In genomic region chr16:58733671-58734458, GRCh38 we compare ENCODE assay signal across 1 cellular context.
TF ChIP-seq lines count a peak whose summit lies in the region.

Gene GOT2, minus strand, starts transcription at chr16:58734316. Its CDS starts 88 bp downstream, at chr16:58734228.

TF ChIP-seq in HEK293, 187 proteins besides CTCF, POLR2A, EP300 and RAD21 (continued from another document and continues in another):
- TF ChIP-seq ZNF639 (tag by site-specific recombination; IDR thresholded peaks at IDR 0.05) (0 out of 2 replicates have a peak, but pooled peaks have one; percentile 51), ZNF157 (tag by site-specific recombination; IDR thresholded peaks at IDR 0.05) (no peak), ZNF416 (tag by site-specific recombination; IDR thresholded peaks at IDR 0.05) (no peak), ZNF747 (tag by site-specific recombination; IDR thresholded peaks at IDR 0.05) (no peak), ZBTB26 (tag by site-specific recombination; optimal IDR thresholded peaks at IDR 0.05) (peak; percentile 42), ZNF138 (tag by site-specific recombination; IDR thresholded peaks at IDR 0.05; ENCODE audit: borderline replicate concordance) (no peak), RBAK (tag by site-specific recombination; IDR thresholded peaks at IDR 0.05) (no peak), GLIS1 (tag by site-specific recombination; IDR thresholded peaks at IDR 0.05) (peak; percentile 73), ZNF791 (tag by site-specific recombination; IDR thresholded peaks at IDR 0.05) (no peak), ZNF792 (tag by site-specific recombination; IDR thresholded peaks at IDR 0.05) (no peak), ZEB2 (tag by site-specific recombination; IDR thresholded peaks at IDR 0.05) (peak; percentile 83), ZNF529 (tag by site-specific recombination; IDR thresholded peaks at IDR 0.05; ENCODE audit: insufficient replicate concordance) (no peak), ZNF335 (tag by site-specific recombination; conservative IDR thresholded peaks at IDR 0.05) (peak; percentile 89), ZNF501 (tag by site-specific recombination; IDR thresholded peaks at IDR 0.05) (peak; percentile 70; the same call in 1 of the 2 replicates), ZNF623 (tag by site-specific recombination; IDR thresholded peaks at IDR 0.05) (peak; percentile 49), ZNF132 (tag by site-specific recombination; IDR thresholded peaks at IDR 0.05; ENCODE audit: borderline replicate concordance) (no peak), ZNF544 (tag by site-specific recombination; IDR thresholded peaks at IDR 0.05) (no peak), GLIS2 (tag by site-specific recombination; IDR thresholded peaks at IDR 0.05) (no peak), ZBTB21 (tag by site-specific recombination; IDR thresholded peaks at IDR 0.05) (peak; percentile 40; the same call in 1 of the 2 replicates), ZNF580 (tag by site-specific recombination; IDR thresholded peaks at IDR 0.05) (no peak; the same call in 1 of the 2 replicates), BCL11B (tag by site-specific recombination; IDR thresholded peaks at IDR 0.05; ENCODE audit: low read depth) (no peak), TCF7L2 (IDR thresholded peaks at IDR 0.05; ENCODE audit: borderline replicate concordance, low read depth, low read length) (no peak), FEZF1 (tag by site-specific recombination; IDR thresholded peaks at IDR 0.05) (no peak; the same call in 1 of the 2 replicates), ZNF324 (tag by site-specific recombination; IDR thresholded peaks at IDR 0.05) (peak; percentile 71; the same call in 1 of the 2 replicates), ZNF146 (tag by site-specific recombination; IDR thresholded peaks at IDR 0.05) (no peak), ZNF785 (tag by site-specific recombination; IDR thresholded peaks at IDR 0.05) (no peak; the same call in 1 of the 2 replicates), ZNF394 (tag by site-specific recombination; IDR thresholded peaks at IDR 0.05; ENCODE audit: borderline replicate concordance) (no peak), SALL2 (tag by site-specific recombination; IDR thresholded peaks at IDR 0.05; ENCODE audit: borderline replicate concordance) (no peak), ZNF610 (tag by site-specific recombination; IDR thresholded peaks at IDR 0.05; ENCODE audit: borderline replicate concordance) (peak; percentile 48; the same call in 1 of the 2 replicates), ZNF701 (tag by site-specific recombination; IDR thresholded peaks at IDR 0.05) (no peak), ZBTB10 (tag by site-specific recombination; IDR thresholded peaks at IDR 0.05) (peak; percentile 63; the same call in 1 of the 2 replicates), KLF10 (tag by site-specific recombination; IDR thresholded peaks at IDR 0.05) (no peak), BCL6B (tag by site-specific recombination; IDR thresholded peaks at IDR 0.05) (no peak), ZNF280D (tag by site-specific recombination; IDR thresholded peaks at IDR 0.05) (no peak), ZFP41 (tag by site-specific recombination; IDR thresholded peaks at IDR 0.05; ENCODE audit: borderline replicate concordance) (no peak)
- TF ChIP-seq, protein P1, sequence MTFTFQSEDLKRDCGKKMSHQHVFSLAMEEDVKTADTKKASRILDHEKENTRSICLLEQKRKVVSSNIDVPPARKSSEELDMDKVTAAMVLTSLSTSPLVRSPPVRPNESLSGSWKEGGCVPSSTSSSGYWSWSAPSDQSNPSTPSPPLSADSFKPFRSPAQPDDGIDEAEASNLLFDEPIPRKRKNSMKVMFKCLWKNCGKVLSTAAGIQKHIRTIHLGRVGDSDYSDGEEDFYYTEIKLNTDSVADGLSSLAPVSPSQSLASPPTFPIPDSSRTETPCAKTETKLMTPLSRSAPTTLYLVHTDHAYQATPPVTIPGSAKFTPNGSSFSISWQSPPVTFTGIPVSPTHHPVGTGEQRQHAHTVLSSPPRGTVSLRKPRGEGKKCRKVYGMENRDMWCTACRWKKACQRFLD (tag by site-specific recombination; IDR thresholded peaks at IDR 0.05): no peak
- TF ChIP-seq, protein P2, sequence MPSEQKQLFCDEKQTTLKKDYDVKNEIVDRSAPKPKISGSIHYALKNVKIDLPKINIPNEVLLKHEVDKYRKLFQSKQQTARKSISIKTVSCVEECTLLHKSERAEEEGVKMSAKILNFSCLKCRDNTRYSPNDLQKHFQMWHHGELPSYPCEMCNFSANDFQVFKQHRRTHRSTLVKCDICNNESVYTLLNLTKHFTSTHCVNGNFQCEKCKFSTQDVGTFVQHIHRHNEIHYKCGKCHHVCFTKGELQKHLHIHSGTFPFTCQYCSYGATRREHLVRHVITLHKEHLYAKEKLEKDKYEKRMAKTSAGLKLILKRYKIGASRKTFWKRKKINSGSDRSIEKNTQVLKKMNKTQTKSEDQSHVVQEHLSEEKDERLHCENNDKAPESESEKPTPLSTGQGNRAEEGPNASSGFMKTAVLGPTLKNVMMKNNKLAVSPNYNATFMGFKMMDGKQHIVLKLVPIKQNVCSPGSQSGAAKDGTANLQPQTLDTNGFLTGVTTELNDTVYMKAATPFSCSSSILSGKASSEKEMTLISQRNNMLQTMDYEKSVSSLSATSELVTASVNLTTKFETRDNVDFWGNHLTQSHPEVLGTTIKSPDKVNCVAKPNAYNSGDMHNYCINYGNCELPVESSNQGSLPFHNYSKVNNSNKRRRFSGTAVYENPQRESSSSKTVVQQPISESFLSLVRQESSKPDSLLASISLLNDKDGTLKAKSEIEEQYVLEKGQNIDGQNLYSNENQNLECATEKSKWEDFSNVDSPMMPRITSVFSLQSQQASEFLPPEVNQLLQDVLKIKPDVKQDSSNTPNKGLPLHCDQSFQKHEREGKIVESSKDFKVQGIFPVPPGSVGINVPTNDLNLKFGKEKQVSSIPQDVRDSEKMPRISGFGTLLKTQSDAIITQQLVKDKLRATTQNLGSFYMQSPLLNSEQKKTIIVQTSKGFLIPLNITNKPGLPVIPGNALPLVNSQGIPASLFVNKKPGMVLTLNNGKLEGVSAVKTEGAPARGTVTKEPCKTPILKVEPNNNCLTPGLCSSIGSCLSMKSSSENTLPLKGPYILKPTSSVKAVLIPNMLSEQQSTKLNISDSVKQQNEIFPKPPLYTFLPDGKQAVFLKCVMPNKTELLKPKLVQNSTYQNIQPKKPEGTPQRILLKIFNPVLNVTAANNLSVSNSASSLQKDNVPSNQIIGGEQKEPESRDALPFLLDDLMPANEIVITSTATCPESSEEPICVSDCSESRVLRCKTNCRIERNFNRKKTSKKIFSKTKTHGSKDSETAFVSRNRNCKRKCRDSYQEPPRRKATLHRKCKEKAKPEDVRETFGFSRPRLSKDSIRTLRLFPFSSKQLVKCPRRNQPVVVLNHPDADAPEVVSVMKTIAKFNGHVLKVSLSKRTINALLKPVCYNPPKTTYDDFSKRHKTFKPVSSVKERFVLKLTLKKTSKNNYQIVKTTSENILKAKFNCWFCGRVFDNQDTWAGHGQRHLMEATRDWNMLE (tag by site-specific recombination; conservative IDR thresholded peaks at IDR 0.05; ENCODE audit: low read depth): no peak
- TF ChIP-seq, protein P3, sequence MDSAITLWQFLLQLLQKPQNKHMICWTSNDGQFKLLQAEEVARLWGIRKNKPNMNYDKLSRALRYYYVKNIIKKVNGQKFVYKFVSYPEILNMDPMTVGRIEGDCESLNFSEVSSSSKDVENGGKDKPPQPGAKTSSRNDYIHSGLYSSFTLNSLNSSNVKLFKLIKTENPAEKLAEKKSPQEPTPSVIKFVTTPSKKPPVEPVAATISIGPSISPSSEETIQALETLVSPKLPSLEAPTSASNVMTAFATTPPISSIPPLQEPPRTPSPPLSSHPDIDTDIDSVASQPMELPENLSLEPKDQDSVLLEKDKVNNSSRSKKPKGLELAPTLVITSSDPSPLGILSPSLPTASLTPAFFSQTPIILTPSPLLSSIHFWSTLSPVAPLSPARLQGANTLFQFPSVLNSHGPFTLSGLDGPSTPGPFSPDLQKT (IDR thresholded peaks at IDR 0.05; ENCODE audit: borderline replicate concordance, low read depth, low read length): no peak
- TF ChIP-seq, protein P4, sequence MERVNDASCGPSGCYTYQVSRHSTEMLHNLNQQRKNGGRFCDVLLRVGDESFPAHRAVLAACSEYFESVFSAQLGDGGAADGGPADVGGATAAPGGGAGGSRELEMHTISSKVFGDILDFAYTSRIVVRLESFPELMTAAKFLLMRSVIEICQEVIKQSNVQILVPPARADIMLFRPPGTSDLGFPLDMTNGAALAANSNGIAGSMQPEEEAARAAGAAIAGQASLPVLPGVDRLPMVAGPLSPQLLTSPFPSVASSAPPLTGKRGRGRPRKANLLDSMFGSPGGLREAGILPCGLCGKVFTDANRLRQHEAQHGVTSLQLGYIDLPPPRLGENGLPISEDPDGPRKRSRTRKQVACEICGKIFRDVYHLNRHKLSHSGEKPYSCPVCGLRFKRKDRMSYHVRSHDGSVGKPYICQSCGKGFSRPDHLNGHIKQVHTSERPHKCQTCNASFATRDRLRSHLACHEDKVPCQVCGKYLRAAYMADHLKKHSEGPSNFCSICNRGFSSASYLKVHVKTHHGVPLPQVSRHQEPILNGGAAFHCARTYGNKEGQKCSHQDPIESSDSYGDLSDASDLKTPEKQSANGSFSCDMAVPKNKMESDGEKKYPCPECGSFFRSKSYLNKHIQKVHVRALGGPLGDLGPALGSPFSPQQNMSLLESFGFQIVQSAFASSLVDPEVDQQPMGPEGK (tag by site-specific recombination; IDR thresholded peaks at IDR 0.05): 0 out of 2 replicates have a peak, but pooled peaks have one; percentile 57
